Comparison of ENCODE assay signal across 13 cellular contexts in the genomic region with DNA sequence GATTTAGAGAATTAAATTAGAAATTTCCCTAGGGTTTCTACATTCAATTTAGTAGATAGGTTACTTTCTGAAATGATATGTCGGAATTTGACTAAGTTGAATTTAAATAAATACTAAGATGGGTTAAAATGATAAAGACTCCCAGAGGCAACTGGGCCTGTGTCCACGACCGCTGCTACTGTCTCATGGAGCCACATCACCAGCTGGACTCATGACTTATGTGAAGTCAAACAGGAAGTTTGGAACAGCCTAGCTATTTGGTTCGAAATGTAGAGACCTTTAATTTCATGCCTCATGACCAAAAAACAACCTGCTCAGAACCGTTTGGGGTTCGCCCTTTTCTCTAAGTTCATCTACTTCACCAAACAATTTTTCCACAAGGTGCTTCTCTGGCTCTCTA.
"Had no signal": no experiment of that assay in that cellular context is flagged by ENCODE, and none has a peak within 500 bp of the region (broad histone marks: within the 10 kb centered on the region; RNA-seq: fewer than 3 reads in every experiment).

No MANE protein-coding gene starts in this region.

- H3K4me3 ChIP-seq: heart left ventricle, left lung, tibial nerve had no signal

- H3K36me3 Mint-ChIP-seq: stimulated activated effector memory CD8-positive, alpha-beta T cell treated with anti-CD3 and anti-CD28 coated beads, Interleukin-12 subunit alpha, Interleukin-12 subunit beta, amount 100 ng/mL, for 72 hours had no signal

- DNase-seq: activated CD4-positive, alpha-beta T cell treated with anti-CD3 and anti-CD28 coated beads, Interleukin-2, amount 50 U/mL, for 4 hours; activated CD4-positive, CD25-positive, alpha-beta regulatory T cell treated with anti-CD3 and anti-CD28 coated beads, Interleukin-2, amount 50 U/mL, for 72 hours; activated effector memory CD4-positive, alpha-beta T cell treated with anti-CD3 and anti-CD28 coated beads, Interleukin-2, amount 50 U/mL, for 16 hours; activated T-cell treated with anti-CD3 and anti-CD28 coated beads, Interleukin-2, amount 50 U/mL, for 24 hours; brain microvascular endothelial cell; foreskin melanocyte; heart left ventricle; left lung; nephron progenitor cell; T-helper 9 cell had no signal

- H3K9me3 Mint-ChIP-seq: stimulated activated effector memory CD8-positive, alpha-beta T cell treated with anti-CD3 and anti-CD28 coated beads, Interleukin-12 subunit alpha, Interleukin-12 subunit beta, amount 100 ng/mL, for 72 hours had no signal

- ATAC-seq: activated naive CD4-positive, alpha-beta T cell treated with anti-CD3 and anti-CD28 coated beads, Interleukin-2, amount 50 U/mL, for 72 hours; stimulated activated effector memory CD8-positive, alpha-beta T cell treated with anti-CD3 and anti-CD28 coated beads, Interleukin-12 subunit alpha, Interleukin-12 subunit beta, amount 100 ng/mL, for 72 hours had no signal

- H3K27ac Mint-ChIP-seq: activated naive CD4-positive, alpha-beta T cell treated with anti-CD3 and anti-CD28 coated beads, Interleukin-2, amount 50 U/mL, for 72 hours; nephron progenitor cell; stimulated activated effector memory CD8-positive, alpha-beta T cell treated with anti-CD3 and anti-CD28 coated beads, Interleukin-12 subunit alpha, Interleukin-12 subunit beta, amount 100 ng/mL, for 72 hours had no signal

- H3K27ac ChIP-seq: brain microvascular endothelial cell, left lung had no signal

- H3K36me3 ChIP-seq: brain microvascular endothelial cell, heart left ventricle, left lung, tibial nerve had no signal

- H3K9me3 ChIP-seq: heart left ventricle, left lung, tibial nerve had no signal

- H3K27me3 ChIP-seq: brain microvascular endothelial cell, heart left ventricle, tibial nerve had no signal

- H3K4me3 Mint-ChIP-seq: activated T-cell treated with anti-CD3 and anti-CD28 coated beads, Interleukin-2, amount 50 U/mL, for 24 hours; stimulated activated effector memory CD8-positive, alpha-beta T cell treated with anti-CD3 and anti-CD28 coated beads, Interleukin-12 subunit alpha, Interleukin-12 subunit beta, amount 100 ng/mL, for 72 hours had no signal
